1 cellular context compared by ENCODE assay signal in the genomic region with DNA sequence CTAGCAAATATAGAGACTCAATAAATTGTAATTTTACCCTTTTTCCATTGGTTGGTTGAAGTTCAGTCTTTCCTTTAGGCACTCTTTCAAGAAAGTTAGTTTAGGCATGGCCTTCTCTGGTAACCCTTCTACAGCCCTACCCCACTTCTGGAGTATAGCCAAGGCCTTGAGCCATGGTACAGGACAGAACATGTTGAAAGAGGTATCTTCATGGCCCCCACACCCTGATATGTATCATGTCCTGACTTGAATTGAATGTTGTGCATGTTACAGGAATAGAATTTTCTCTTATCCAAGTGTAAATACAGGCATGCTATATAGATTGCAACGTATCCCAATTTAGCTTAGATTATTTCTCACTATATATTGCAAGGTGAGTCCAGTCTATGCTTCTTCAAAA.
TF ChIP-seq lines count a peak whose summit lies in the region.

No MANE protein-coding gene starts in this region.

TF ChIP-seq in IMR-90, 13 proteins besides CTCF, POLR2A, EP300 and RAD21:
- TF ChIP-seq CEBPB (IDR thresholded peaks at IDR 0.05; ENCODE audit: low read depth, low read length) (no peak), BHLHE40 (IDR thresholded peaks at IDR 0.05; ENCODE audit: low read depth, low read length) (no peak), RFX5 (IDR thresholded peaks at IDR 0.05; ENCODE audit: low read depth, low read length) (no peak), FOS (IDR thresholded peaks at IDR 0.05; ENCODE audit: low read depth, low read length) (no peak), ELK1 (IDR thresholded peaks at IDR 0.05; ENCODE audit: borderline replicate concordance, low read depth, low read length) (no peak), CHD1 (IDR thresholded peaks at IDR 0.05; ENCODE audit: low read depth, low read length) (no peak), RCOR1 (IDR thresholded peaks at IDR 0.05; ENCODE audit: insufficient replicate concordance, low read length) (no peak), MAFK (IDR thresholded peaks at IDR 0.05; ENCODE audit: low read depth, low read length) (no peak), SMC3 (IDR thresholded peaks at IDR 0.05; ENCODE audit: low read depth, low read length) (no peak), MAZ (IDR thresholded peaks at IDR 0.05; ENCODE audit: borderline replicate concordance, low read depth, low read length) (no peak), NFE2L2 (IDR thresholded peaks at IDR 0.05; ENCODE audit: low read depth, low read length) (no peak)
- TF ChIP-seq, protein P1, sequence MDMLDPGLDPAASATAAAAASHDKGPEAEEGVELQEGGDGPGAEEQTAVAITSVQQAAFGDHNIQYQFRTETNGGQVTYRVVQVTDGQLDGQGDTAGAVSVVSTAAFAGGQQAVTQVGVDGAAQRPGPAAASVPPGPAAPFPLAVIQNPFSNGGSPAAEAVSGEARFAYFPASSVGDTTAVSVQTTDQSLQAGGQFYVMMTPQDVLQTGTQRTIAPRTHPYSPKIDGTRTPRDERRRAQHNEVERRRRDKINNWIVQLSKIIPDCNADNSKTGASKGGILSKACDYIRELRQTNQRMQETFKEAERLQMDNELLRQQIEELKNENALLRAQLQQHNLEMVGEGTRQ (IDR thresholded peaks at IDR 0.05; ENCODE audit: low read depth, low read length) = no peak
TF ChIP-seq in IMR-90: peak in this region for 0.
